ENCODE assay signal across 17 cellular contexts in genomic region chr6:55777461-55777860, GRCh38.
DNase-seq lines count a peak whose midpoint lies in the region; ATAC-seq, FAIRE-seq and TF ChIP-seq lines count a peak whose summit lies in the region.
"Had no signal": no experiment of that assay in that cellular context is flagged by ENCODE, and none has a peak within 500 bp of the region (broad histone marks: within the 10 kb centered on the region; RNA-seq: fewer than 3 reads in every experiment).

No MANE protein-coding gene starts in this region.

- no peaks in the 10 kb centered on the region for H4K20me1 ChIP-seq in GM23248 (ENCODE audit: insufficient read depth)
- H4K20me1 ChIP-seq in smooth muscle cell (ENCODE audit: low read depth) = no peaks in the 10 kb centered on the region

- H3K4me1 ChIP-seq in GM23248 (ENCODE audit: insufficient read depth) (no peaks in the 10 kb centered on the region), smooth muscle cell (ENCODE audit: low read depth) (peaks cover 4% of the 10 kb centered on the region), sigmoid colon (peaks cover 0 to 3% (median 0%) of the 10 kb centered on the region in 4 donors)
- H3K4me1 ChIP-seq: HAP-1 had no signal

- H3K36me3 ChIP-seq in GM23248 (ENCODE audit: low read depth) (no peaks in the 10 kb centered on the region), bronchial epithelial cell (ENCODE audit: control insufficient read depth, insufficient read depth, low read length) (no peaks in the 10 kb centered on the region), smooth muscle cell (ENCODE audit: low read depth) (no peaks in the 10 kb centered on the region), sigmoid colon (no peaks in the 10 kb centered on the region)
- H3K36me3 ChIP-seq: HAP-1 had no signal

- no peaks in the 10 kb centered on the region for H3K9me3 ChIP-seq in GM23248 (ENCODE audit: low read depth)
- H3K9me3 ChIP-seq in smooth muscle cell (replicated peaks; ENCODE audit: low read depth) = no peaks in the 10 kb centered on the region
- no peaks in the 10 kb centered on the region for H3K9me3 ChIP-seq in sigmoid colon
- H3K9me3 ChIP-seq: HAP-1 had no signal

- TF ChIP-seq EP300 in sigmoid colon (IDR thresholded peaks at IDR 0.05) = no peak

- H3K9me2 ChIP-seq in GM23248 (ENCODE audit: insufficient read depth) = no peaks in the 10 kb centered on the region

- H3K4me3 ChIP-seq in GM23248 = no peak overlapping the region
- no peak overlapping the region for H3K4me3 ChIP-seq in bronchial epithelial cell (ENCODE audit: low read depth, low read length)
- H3K4me3 ChIP-seq in foreskin fibroblast (ENCODE audit: low read depth in 1 of 2, low read length in 2 of 2) = no peak overlapping the region
- no peak overlapping the region for H3K4me3 ChIP-seq in smooth muscle cell
- no peak overlapping the region for H3K4me3 ChIP-seq in sigmoid colon
- H3K4me3 ChIP-seq: HAP-1, K562 had no signal

- no peaks in the 10 kb centered on the region for H3F3A ChIP-seq in GM23248 (ENCODE audit: insufficient read depth)
- no peaks in the 10 kb centered on the region for H3F3A ChIP-seq in smooth muscle cell (ENCODE audit: low read depth)

- TF ChIP-seq CTCF in bronchial epithelial cell (IDR thresholded peaks at IDR 0.05; ENCODE audit: insufficient read depth, low read length, severe bottlenecking) (no peak), foreskin fibroblast (IDR thresholded peaks at IDR 0.05; ENCODE audit: low read depth, low read length) (no peak), smooth muscle cell (IDR thresholded peaks at IDR 0.05; ENCODE audit: borderline replicate concordance, insufficient read depth, poor library complexity, severe bottlenecking) (no peak), sigmoid colon (IDR thresholded peaks at IDR 0.05) (no peak)

- no peak for TF ChIP-seq POLR2A in sigmoid colon (IDR thresholded peaks at IDR 0.05)

- in situ Hi-C loops in GM23248 (cut with MboI) = no loop called here

- ATAC-seq in sciatic nerve (no peak), GM18870 (IDR thresholded peaks at IDR 0.05; ENCODE audit: unreplicated experiment) (no peak)
- ATAC-seq: K562 had no signal

- H2AFZ ChIP-seq in GM23248 = no peak overlapping the region
- no peak overlapping the region for H2AFZ ChIP-seq in smooth muscle cell (ENCODE audit: low read depth)

- H3K4me2 ChIP-seq in GM23248 (ENCODE audit: unreplicated experiment) = no peak overlapping the region
- H3K4me2 ChIP-seq in smooth muscle cell = no peak overlapping the region

- intact Hi-C loops in sciatic nerve (cut with DNase I) = no loop called here
- intact Hi-C loops in sigmoid colon (cut with DNase I) = no loop called here

- no peak overlapping the region for H3K9ac ChIP-seq in GM23248
- no peak overlapping the region for H3K9ac ChIP-seq in smooth muscle cell (ENCODE audit: low read depth)

- H3K79me2 ChIP-seq in GM23248 (ENCODE audit: insufficient read depth) (no peaks in the 10 kb centered on the region), smooth muscle cell (ENCODE audit: low read depth) (no peaks in the 10 kb centered on the region)

- DNase-seq in GM23248 (peak; percentile 30), NCI-H226 (peak; percentile 12), bronchial epithelial cell (ENCODE audit: low read depth) (peak; percentile 58), foreskin fibroblast (peak; percentile 53 to 80), smooth muscle cell (lab: John Stamatoyannopoulos, UW; ENCODE audit: unreplicated experiment) (no peak), sciatic nerve (ENCODE audit: low spot score) (no peak), sigmoid colon (no peak)
- DNase-seq: COR-L47, DMS153, NCI-H1105, NCI-H187, NCI-H446 treated with DMSO at 0.1 percent for 48 hours, NCI-H748 treated with DMSO at 0.1 percent for 48 hours, SHP77 had no signal

- no peak overlapping the region for H3K27ac ChIP-seq in GM23248
- H3K27ac ChIP-seq in smooth muscle cell (ENCODE audit: low read depth) = no peak overlapping the region
- no peak overlapping the region for H3K27ac ChIP-seq in sigmoid colon

- H3K27me3 ChIP-seq in GM23248 (replicated peaks; ENCODE audit: insufficient read depth) (no peaks in the 10 kb centered on the region), bronchial epithelial cell (ENCODE audit: control insufficient read depth, insufficient read depth, low read length) (no peaks in the 10 kb centered on the region), smooth muscle cell (ENCODE audit: low read depth) (no peaks in the 10 kb centered on the region), sigmoid colon (no peaks in the 10 kb centered on the region)

- 75 to 80% methylated on average over 1 of the region's 1 CpG for WGBS in GM23248 (ENCODE audit: low coverage in 1 of 2, low lambda C conversion rate in 2 of 2, missing lambda C conversion rate in 2 of 2), 2 experiments
- WGBS in smooth muscle cell (ENCODE audit: low lambda C conversion rate) = 77% methylated on average over 1 of the region's 1 CpG
- WGBS in sigmoid colon, 2 donors = 93 to 95% methylated on average over 1 of the region's 1 CpG

- FAIRE-seq in bronchial epithelial cell (lab: Jason Lieb, UNC) = no peak
- FAIRE-seq: K562 had no signal

Comparison
In these comparisons a context has a peak if more than half of its experiments do, and no peak if none do; other contexts are left out.
1. DNase-seq: peak in GM23248 (single experiment), NCI-H226 (single experiment), bronchial epithelial cell (single experiment) and foreskin fibroblast (2 of 2); none in smooth muscle cell (single experiment), sciatic nerve (single experiment) and sigmoid colon (single experiment).